In genomic region chr15:51878446-51879386, GRCh38 we compare ENCODE assay signal across 11 cellular contexts. TPM values are rescaled to one million over a fixed set of nuclear protein-coding genes. Genes with fewer than 3 reads are reported as not detected.
DNase-seq lines count a peak whose midpoint lies in the region; ATAC-seq, FAIRE-seq and TF ChIP-seq lines count a peak whose summit lies in the region.
"Had no signal": no experiment of that assay in that cellular context is flagged by ENCODE, and none has a peak within 500 bp of the region (broad histone marks: within the 10 kb centered on the region; RNA-seq: fewer than 3 reads in every experiment).

No MANE protein-coding gene starts in this region.

- peak; percentile 4 for DNase-seq in NCI-H2029 treated with DMSO at 0.1 percent for 48 hours (lab: John Stamatoyannopoulos, UW)
- no peak for DNase-seq in NCI-H2029 (lab: John Stamatoyannopoulos, UW)
- peak; percentile 93 for DNase-seq in choroid plexus epithelial cell (ENCODE audit: low read depth)
- no peak for DNase-seq in right lobe of liver
- no peak for DNase-seq in tibial artery
- DNase-seq in D721Med (ENCODE audit: insufficient read length, low spot score), result no peak
- no peak for DNase-seq in central memory CD4-positive, alpha-beta T cell
- DNase-seq: amniotic stem cell had no signal

- no peaks in the 10 kb centered on the region for H3K27me3 ChIP-seq in right lobe of liver
- no peaks in the 10 kb centered on the region for H3K27me3 ChIP-seq in tibial artery

- TF ChIP-seq POLR2A in right lobe of liver (IDR thresholded peaks at IDR 0.05), result no peak

- H3K4me3 ChIP-seq in choroid plexus epithelial cell (ENCODE audit: low read depth, low read length) (no peak overlapping the region), right lobe of liver (no peak overlapping the region), tibial artery (no peak overlapping the region)
- H3K4me3 ChIP-seq: prostate gland had no signal

- H3K27ac ChIP-seq in right lobe of liver (peak overlapping the region in 2 of 3 donors; percentile 2 to 10), tibial artery (peak overlapping the region; percentile 35 to 48)

- H3K4me1 ChIP-seq in right lobe of liver (peaks cover 0 to 25% (median 8%) of the 10 kb centered on the region in 4 donors), tibial artery (peaks cover 0 to 53% (median 24%) of the 10 kb centered on the region in 4 donors)

- intact Hi-C loops in right lobe of liver (cut with DNase I), result no loop called here
- intact Hi-C loops in tibial artery (cut with DNase I; ENCODE audit: low total_unique reads), result no loop called here

- no peak for FAIRE-seq in D721Med (lab: Jason Lieb, UNC)
- FAIRE-seq: GM19239 had no signal

- WGBS in right lobe of liver (ENCODE audit: insufficient coverage, low coverage, low lambda C conversion rate, missing lambda C conversion rate), result 0% methylated on average over 1 of the region's 1 CpG

- no peaks in the 10 kb centered on the region for H3K9me3 ChIP-seq in right lobe of liver
- no peaks in the 10 kb centered on the region for H3K9me3 ChIP-seq in tibial artery
- H3K9me3 ChIP-seq: prostate gland had no signal

- ATAC-seq in right lobe of liver, result peak; percentile 49 to 69 (median 58)
- ATAC-seq in HG02852 (IDR thresholded peaks at IDR 0.05; ENCODE audit: unreplicated experiment), result no peak

- H3K36me3 ChIP-seq in right lobe of liver (no peaks in the 10 kb centered on the region), tibial artery (no peaks in the 10 kb centered on the region)
- H3K36me3 ChIP-seq: prostate gland had no signal

- TF ChIP-seq CTCF in choroid plexus epithelial cell (conservative IDR thresholded peaks at IDR 0.05; ENCODE audit: low read depth, low read length), result no peak
- TF ChIP-seq CTCF in right lobe of liver (IDR thresholded peaks at IDR 0.05), result no peak
- no peak for TF ChIP-seq CTCF in tibial artery (IDR thresholded peaks at IDR 0.05)
- TF ChIP-seq CTCF in D721Med (IDR thresholded peaks at IDR 0.05; ENCODE audit: insufficient read depth, missing control alignments), result no peak

RNA-seq across cellular contexts. Expression of gene TMOD3, which starts 49.3 kb away (rescaled TPM):
- total RNA-seq in right lobe of liver, result 10 to 100 TPM; 15.0 to 32.2 (median 20.6) TPM

Comparison
In these comparisons a context has a peak if more than half of its experiments do, and no peak if none do; other contexts are left out.
1. DNase-seq: peak in NCI-H2029 treated with DMSO at 0.1 percent for 48 hours (single experiment) and choroid plexus epithelial cell (single experiment); none in NCI-H2029 (single experiment), right lobe of liver (0 of 3), tibial artery (0 of 2), D721Med (single experiment) and central memory CD4-positive, alpha-beta T cell (single experiment).